In the genomic region with DNA sequence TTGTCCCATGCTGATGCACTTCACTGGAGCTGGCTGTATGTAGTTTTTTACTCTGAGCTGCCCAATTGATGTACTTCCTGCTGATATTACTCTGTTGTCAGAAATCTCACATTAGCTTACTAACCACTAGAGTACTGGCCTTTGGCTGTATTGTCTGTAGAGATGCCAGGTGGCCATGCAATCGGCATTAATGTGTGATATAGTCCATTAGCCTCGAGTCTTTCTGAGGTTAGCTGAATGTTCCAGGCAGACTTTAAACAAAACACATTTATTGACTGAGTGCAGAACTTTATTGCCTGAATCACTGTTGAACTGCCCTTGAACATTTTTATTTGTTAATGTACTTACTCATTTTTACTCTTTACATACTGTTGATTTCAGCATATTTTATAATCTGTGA, we compare ENCODE assay signal across 19 cellular contexts.
DNase-seq lines count a peak whose midpoint lies in the region; ATAC-seq, FAIRE-seq and TF ChIP-seq lines count a peak whose summit lies in the region.
"Had no signal": no experiment of that assay in that cellular context is flagged by ENCODE, and none has a peak within 500 bp of the region (broad histone marks: within the 10 kb centered on the region; RNA-seq: fewer than 3 reads in every experiment).

No MANE protein-coding gene starts in this region.

- no peak overlapping the region for H4K91ac ChIP-seq in mesenchymal stem cell (ENCODE audit: low read length)

- H3K9ac ChIP-seq in endothelial cell of umbilical vein (replicated peaks; ENCODE audit: extremely low read depth, insufficient read depth, low read length) (no peak overlapping the region), mesenchymal stem cell (ENCODE audit: low read length) (no peak overlapping the region)
- H3K9ac ChIP-seq: BLaER1 had no signal

- H2BK12ac ChIP-seq in mesenchymal stem cell (ENCODE audit: low read length in 2 of 2): no peak overlapping the region

- H2BK5ac ChIP-seq in mesenchymal stem cell (ENCODE audit: low read depth, low read length, poor library complexity, severe bottlenecking): no peak overlapping the region

- H3K4me2 ChIP-seq in endothelial cell of umbilical vein (ENCODE audit: insufficient read depth, low read length): no peak overlapping the region
- no peak overlapping the region for H3K4me2 ChIP-seq in mesenchymal stem cell (ENCODE audit: low read length, poor library complexity, severe bottlenecking)
- H3K4me2 ChIP-seq: BLaER1 had no signal

- no peak for FAIRE-seq in endothelial cell of umbilical vein (lab: Jason Lieb, UNC)
- FAIRE-seq: GM12891, GM18507 had no signal

- intact Hi-C loops in endothelial cell of umbilical vein (cut with micrococcal nuclease): loop anchor here (10.0 kb wide), 1 partner anchor 1451 kb away; no protein-coding TSS in a partner anchor

- no peaks in the 10 kb centered on the region for H3K9me1 ChIP-seq in endothelial cell of umbilical vein (replicated peaks; ENCODE audit: control insufficient read depth, extremely low read depth, insufficient read depth, low read length)

- no peak overlapping the region for H3K4me3 ChIP-seq in endothelial cell of umbilical vein (replicated peaks in 1 of 3; ENCODE audit: insufficient read depth in 1 of 3, low read depth in 1 of 3, low read length in 3 of 3)
- no peak overlapping the region for H3K4me3 ChIP-seq in mesenchymal stem cell (ENCODE audit: insufficient read depth in 1 of 2, low read depth in 1 of 2, low read length in 2 of 2)
- H3K4me3 ChIP-seq: BLaER1 had no signal

- DNase-seq in NCI-H510A treated with DMSO at 0.1 percent for 48 hours (lab: John Stamatoyannopoulos, UW) (peak; percentile 1), NCI-H510A (lab: John Stamatoyannopoulos, UW) (no peak), NCI-H748 treated with DMSO at 0.1 percent for 48 hours (lab: John Stamatoyannopoulos, UW) (peak; percentile 24), endothelial cell of umbilical vein (ENCODE audit: low read depth, low spot score) (no peak), mesenchymal stem cell (no peak)
- DNase-seq: CD8-positive, alpha-beta T cell; GF-D8; H7; NCI-H1105 treated with DMSO at 0.1 percent for 48 hours; NCI-H187; NCI-H2171; NK-92 treated with Interleukin-12 subunit alpha and Interleukin-12 subunit beta, amount 100 ng/mL, for 24 hours had no signal

- H4K8ac ChIP-seq in mesenchymal stem cell (ENCODE audit: low read length): no peak overlapping the region

- H3K14ac ChIP-seq in mesenchymal stem cell (ENCODE audit: low read length in 2 of 2): no peak overlapping the region

- H3K27me3 ChIP-seq in endothelial cell of umbilical vein (ENCODE audit: control insufficient read depth in 2 of 2, insufficient read depth in 2 of 2, low read length in 2 of 2) (no peaks in the 10 kb centered on the region), mesenchymal stem cell (ENCODE audit: control insufficient read depth in 1 of 2, insufficient read depth in 1 of 2, low read length in 2 of 2) (no peaks in the 10 kb centered on the region)
- H3K27me3 ChIP-seq: BLaER1 had no signal

- no peaks in the 10 kb centered on the region for H3K79me2 ChIP-seq in endothelial cell of umbilical vein (ENCODE audit: control insufficient read depth, insufficient read depth, low read length)

- no peak overlapping the region for H3K27ac ChIP-seq in endothelial cell of umbilical vein (ENCODE audit: insufficient read depth, low read depth, low read length)
- no peak overlapping the region for H3K27ac ChIP-seq in mesenchymal stem cell (ENCODE audit: low read length, poor library complexity, severe bottlenecking)
- H3K27ac ChIP-seq: BLaER1, RWPE1 had no signal

- H3K36me3 ChIP-seq in endothelial cell of umbilical vein (ENCODE audit: control insufficient read depth in 2 of 2, extremely low read depth in 1 of 2, insufficient read depth in 2 of 2, low read length in 2 of 2): no peaks in the 10 kb centered on the region
- no peaks in the 10 kb centered on the region for H3K36me3 ChIP-seq in mesenchymal stem cell (ENCODE audit: control insufficient read depth in 1 of 2, insufficient read depth in 2 of 2, low read depth in 1 of 2, low read length in 2 of 2)
- H3K36me3 ChIP-seq: BLaER1 had no signal

- H3K79me1 ChIP-seq in mesenchymal stem cell (replicated peaks; ENCODE audit: low read length, poor library complexity, severe bottlenecking): no peaks in the 10 kb centered on the region

- H2AFZ ChIP-seq in endothelial cell of umbilical vein (ENCODE audit: low read depth, low read length): peak overlapping the region; percentile 18
- H2AFZ ChIP-seq in mesenchymal stem cell (ENCODE audit: low read depth, low read length): no peak overlapping the region

- WGBS in mesenchymal stem cell: 85% methylated on average over 2 of the region's 2 CpGs

- POLR2A ChIA-PET in endothelial cell of umbilical vein (lab: Charles Lee): interaction anchor here (0.6 kb wide), 1 partner anchor 335 kb away, joined by 3 read pairs; a partner anchor contains a TSS

- CTCF ChIA-PET in endothelial cell of umbilical vein (lab: Charles Lee): interaction anchor here (0.7 to 2.4 kb wide), 11 partner anchors 9 to 1422 kb away, joined by 3 to 43 read pairs (median 6); no protein-coding TSS in a partner anchor

- no peak overlapping the region for H2BK15ac ChIP-seq in mesenchymal stem cell (ENCODE audit: low read depth, poor library complexity, severe bottlenecking)

- H3K23ac ChIP-seq in mesenchymal stem cell (ENCODE audit: low read length in 2 of 2): no peak overlapping the region

- H3K9me3 ChIP-seq in endothelial cell of umbilical vein (replicated peaks; ENCODE audit: control insufficient read depth, insufficient read depth, low read length) (no peaks in the 10 kb centered on the region), mesenchymal stem cell (ENCODE audit: control insufficient read depth, low read length) (no peaks in the 10 kb centered on the region)
- H3K9me3 ChIP-seq: BLaER1 had no signal

- no peak overlapping the region for H2BK120ac ChIP-seq in mesenchymal stem cell (ENCODE audit: low read depth, low read length)

- no peaks in the 10 kb centered on the region for H4K20me1 ChIP-seq in endothelial cell of umbilical vein (replicated peaks; ENCODE audit: control insufficient read depth, extremely low read depth, insufficient read depth, low read length)
- H4K20me1 ChIP-seq: BLaER1 had no signal

- no peak for TF ChIP-seq POLR2A in endothelial cell of umbilical vein (IDR thresholded peaks at IDR 0.05; ENCODE audit: low read depth, low read length)

- H2AK5ac ChIP-seq in mesenchymal stem cell (ENCODE audit: low read length, severe bottlenecking): no peak overlapping the region

- H3K18ac ChIP-seq in mesenchymal stem cell (ENCODE audit: low read depth in 1 of 2, low read length in 2 of 2): no peak overlapping the region

- no peak for TF ChIP-seq CTCF in endothelial cell of umbilical vein (IDR thresholded peaks at IDR 0.05; ENCODE audit: extremely low read depth in 1 of 2, insufficient read depth in 1 of 2, low read depth in 1 of 2, low read length in 2 of 2)

- H3K4me1 ChIP-seq in endothelial cell of umbilical vein (ENCODE audit: control insufficient read depth, extremely low read depth, insufficient read depth, low read length) (no peaks in the 10 kb centered on the region), mesenchymal stem cell (ENCODE audit: control insufficient read depth, insufficient read depth, low read depth, low read length) (no peaks in the 10 kb centered on the region)
- H3K4me1 ChIP-seq: BLaER1 had no signal

- H3K4ac ChIP-seq in mesenchymal stem cell (ENCODE audit: low read depth in 1 of 2, low read length in 2 of 2): no peak overlapping the region

- dilution Hi-C loops in endothelial cell of umbilical vein (cut with MboI; ENCODE audit: extremely low pct_ligation_motif_present, low sequenced_read_pairs): no loop called here

- ATAC-seq in GM19324 (IDR thresholded peaks at IDR 0.05; ENCODE audit: low FRiP score, unreplicated experiment) (no peak), GM19455 (IDR thresholded peaks at IDR 0.05; ENCODE audit: unreplicated experiment) (no peak), HG02973 (IDR thresholded peaks at IDR 0.05; ENCODE audit: unreplicated experiment) (no peak)
- ATAC-seq: CD8-positive, alpha-beta T cell had no signal

- no TSS peak for BruUV-seq in endothelial cell of umbilical vein (replicated peaks; lab: Mats Ljungman, UMichigan)

TF ChIP-seq in endothelial cell of umbilical vein, 7 proteins besides CTCF, POLR2A, EP300 and RAD21:
- TF ChIP-seq MYC (IDR thresholded peaks at IDR 0.05; ENCODE audit: low read depth, low read length) (no peak), EZH2 (IDR thresholded peaks at IDR 0.05; ENCODE audit: borderline replicate concordance, low read depth, low read length, severe bottlenecking) (no peak), POLR2AphosphoS5 (IDR thresholded peaks at IDR 0.05; ENCODE audit: insufficient read depth, low read depth, low read length) (no peak), JUN (IDR thresholded peaks at IDR 0.05; ENCODE audit: borderline replicate concordance, insufficient read depth, insufficient read length, low read depth) (no peak), FOS (IDR thresholded peaks at IDR 0.05; ENCODE audit: borderline replicate concordance, insufficient read depth, low read length) (no peak), GATA2 (IDR thresholded peaks at IDR 0.05; ENCODE audit: insufficient read depth, insufficient read length, low read depth, low read length) (no peak)
- TF ChIP-seq, protein P1, sequence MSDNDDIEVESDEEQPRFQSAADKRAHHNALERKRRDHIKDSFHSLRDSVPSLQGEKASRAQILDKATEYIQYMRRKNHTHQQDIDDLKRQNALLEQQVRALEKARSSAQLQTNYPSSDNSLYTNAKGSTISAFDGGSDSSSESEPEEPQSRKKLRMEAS (IDR thresholded peaks at IDR 0.05; ENCODE audit: insufficient read depth, insufficient read length): no peak

Comparison
In these comparisons a context has a peak if more than half of its experiments do, and no peak if none do; other contexts are left out.
1. DNase-seq: peak in NCI-H510A treated with DMSO at 0.1 percent for 48 hours (single experiment) and NCI-H748 treated with DMSO at 0.1 percent for 48 hours (single experiment); none in NCI-H510A (single experiment), endothelial cell of umbilical vein (single experiment) and mesenchymal stem cell (single experiment).